In the genomic region with DNA sequence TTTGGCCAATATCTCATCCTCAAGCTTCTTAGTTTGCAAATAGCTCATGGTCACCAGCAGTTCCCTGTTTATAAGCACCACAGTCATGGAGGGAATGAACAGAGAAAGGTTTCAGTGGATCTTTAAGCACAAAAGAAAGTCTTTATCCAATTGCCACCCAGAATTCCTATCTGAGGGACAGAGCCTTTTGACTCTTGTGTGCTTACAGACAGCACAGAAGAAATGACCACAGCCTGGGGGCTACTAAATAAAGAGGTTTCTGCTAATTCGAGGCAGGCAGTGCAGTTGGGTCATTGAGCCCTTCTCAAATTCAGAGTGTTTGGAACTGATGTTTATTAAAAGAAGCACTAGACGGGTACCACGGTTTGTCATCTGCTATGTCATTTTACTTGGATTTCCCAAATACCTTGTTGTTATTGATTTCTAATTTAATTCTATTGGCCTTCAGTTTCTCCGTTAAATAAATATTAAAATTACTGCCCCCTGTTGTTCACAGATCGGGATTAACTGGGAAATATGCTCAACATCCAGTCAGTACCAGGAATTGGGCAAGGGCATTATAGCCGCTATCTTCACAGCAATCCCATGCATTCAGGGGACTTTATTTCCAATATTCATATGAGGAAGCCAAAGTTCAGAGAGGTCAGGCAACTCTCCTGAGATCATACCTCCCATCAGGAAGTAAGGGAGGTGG, we compare ENCODE assay signal across 15 cellular contexts. TPM values are rescaled to one million over a fixed set of nuclear protein-coding genes. Genes with fewer than 3 reads are reported as not detected.
A peak's percentile ranks its signal among the peaks of the same experiment; 100 is the strongest.
DNase-seq lines count a peak whose midpoint lies in the region; ATAC-seq and TF ChIP-seq lines count a peak whose summit lies in the region.
"Had no signal": no experiment of that assay in that cellular context is flagged by ENCODE, and none has a peak within 500 bp of the region (broad histone marks: within the 10 kb centered on the region; RNA-seq: fewer than 3 reads in every experiment).

No MANE protein-coding gene starts in this region.

- peaks cover 81% of the 10 kb centered on the region for H3K4me1 Mint-ChIP-seq in osteocyte (ENCODE audit: unreplicated experiment)
- H3K4me1 Mint-ChIP-seq in CD8-positive, alpha-beta memory T cell: no peaks in the 10 kb centered on the region

- H3K27ac ChIP-seq in right cardiac atrium (ENCODE audit: low read length): peak overlapping the region; percentile 23
- peak overlapping the region; percentile 60 for H3K27ac ChIP-seq in vagina
- H3K27ac ChIP-seq in CD8-positive, alpha-beta memory T cell (ENCODE audit: low read depth, low read length): no peak overlapping the region

- CTCF ChIA-PET in CD8-positive, alpha-beta memory T cell (lab: Charles Lee): no interaction called here

- H3K9me3 ChIP-seq in right cardiac atrium (ENCODE audit: control insufficient read depth, low read length): no peaks in the 10 kb centered on the region
- H3K9me3 ChIP-seq in vagina: no peaks in the 10 kb centered on the region
- H3K9me3 ChIP-seq in CD8-positive, alpha-beta memory T cell (ENCODE audit: low read length): no peaks in the 10 kb centered on the region
- H3K9me3 ChIP-seq: psoas muscle had no signal

- WGBS in right cardiac atrium: 75% methylated on average over 6 of the region's 6 CpGs

- H3K4me3 Mint-ChIP-seq in osteocyte (ENCODE audit: unreplicated experiment): no peak overlapping the region
- no peak overlapping the region for H3K4me3 Mint-ChIP-seq in CD8-positive, alpha-beta memory T cell

- intact Hi-C loops in right cardiac atrium (cut with DNase I) (loop anchor here in 3 of 4 donors (5.0 to 10.0 kb wide), 2 partner anchors 46 to 187 kb away; no protein-coding TSS in a partner anchor), left ventricle myocardium superior (cut with micrococcal nuclease) (no loop called here), vagina (cut with DNase I) (no loop called here)

- no peaks in the 10 kb centered on the region for H3K27me3 Mint-ChIP-seq in osteocyte (ENCODE audit: unreplicated experiment)
- H3K27me3 Mint-ChIP-seq in CD8-positive, alpha-beta memory T cell: peaks cover 3 to 10% of the 10 kb centered on the region in 2 donors

- peak overlapping the region; percentile 91 for H3K27ac Mint-ChIP-seq in osteocyte (ENCODE audit: unreplicated experiment)
- H3K27ac Mint-ChIP-seq in CD8-positive, alpha-beta memory T cell: no peak overlapping the region

- H3K36me3 ChIP-seq in vagina: no peaks in the 10 kb centered on the region
- H3K36me3 ChIP-seq in CD8-positive, alpha-beta memory T cell (ENCODE audit: insufficient read depth, low read length): no peaks in the 10 kb centered on the region

- POLR2A ChIA-PET in CD8-positive, alpha-beta memory T cell (lab: Charles Lee): no interaction called here

- TF ChIP-seq POLR2A in vagina (IDR thresholded peaks at IDR 0.05): no peak

- no peaks in the 10 kb centered on the region for H3K9me3 Mint-ChIP-seq in osteocyte (ENCODE audit: unreplicated experiment)
- H3K9me3 Mint-ChIP-seq in CD8-positive, alpha-beta memory T cell: peaks cover 0 to 2% (median 0%) of the 10 kb centered on the region in 5 donors

- TF ChIP-seq CTCF in fibroblast of the aortic adventitia (IDR thresholded peaks at IDR 0.05; ENCODE audit: insufficient read depth, low read length) (no peak), osteocyte (IDR thresholded peaks at IDR 0.05) (no peak), vagina (IDR thresholded peaks at IDR 0.05) (no peak)

- ATAC-seq in right cardiac atrium: no peak
- ATAC-seq in left ventricle myocardium superior: no peak
- no peak for ATAC-seq in HG02571 (IDR thresholded peaks at IDR 0.05; ENCODE audit: unreplicated experiment)

- no peak for DNase-seq in right cardiac atrium
- DNase-seq in left ventricle myocardium superior: no peak
- no peak for DNase-seq in fibroblast of the aortic adventitia (ENCODE audit: low read depth)
- no peak for DNase-seq in osteocyte (ENCODE audit: extremely low spot score, unreplicated experiment)
- no peak for DNase-seq in vagina (ENCODE audit: extremely low spot score in 2 of 2)
- DNase-seq in CD8-positive, alpha-beta memory T cell: no peak
- no peak for DNase-seq in NCI-H1417 (lab: John Stamatoyannopoulos, UW)
- DNase-seq: activated effector memory CD4-positive, alpha-beta T cell treated with anti-CD3 and anti-CD28 coated beads, Interleukin-2, amount 50 U/mL, for 16 hours; effector memory CD4-positive, alpha-beta T cell; islet precursor cell; OCI-M1; psoas muscle; stimulated activated CD4-positive, alpha-beta T cell treated with anti-CD3 and anti-CD28 coated beads, Interleukin-1b, Interleukin-23, amount 100 ng/mL, for 48 hours had no signal

- no peaks in the 10 kb centered on the region for H3K27me3 ChIP-seq in right cardiac atrium (ENCODE audit: control insufficient read depth, insufficient read depth)
- no peaks in the 10 kb centered on the region for H3K27me3 ChIP-seq in vagina
- no peaks in the 10 kb centered on the region for H3K27me3 ChIP-seq in CD8-positive, alpha-beta memory T cell (ENCODE audit: insufficient read depth, low read length, poor library complexity, severe bottlenecking)

- peaks cover 24% of the 10 kb centered on the region for H3K4me1 ChIP-seq in right cardiac atrium (ENCODE audit: control insufficient read depth, insufficient read depth, low read length)
- peaks cover 97% of the 10 kb centered on the region for H3K4me1 ChIP-seq in vagina
- no peaks in the 10 kb centered on the region for H3K4me1 ChIP-seq in CD8-positive, alpha-beta memory T cell (ENCODE audit: insufficient read depth, low read length)

- no peaks in the 10 kb centered on the region for H3K36me3 Mint-ChIP-seq in osteocyte (ENCODE audit: unreplicated experiment)
- peaks cover 0 to 2% (median 0%) of the 10 kb centered on the region in 3 donors for H3K36me3 Mint-ChIP-seq in CD8-positive, alpha-beta memory T cell

- H3K4me3 ChIP-seq in right cardiac atrium (ENCODE audit: low read length) (no peak overlapping the region), fibroblast of the aortic adventitia (ENCODE audit: low read depth, low read length) (peak overlapping the region; percentile 15), vagina (peak overlapping the region in 1 of 2 donors; percentile 12)
- H3K4me3 ChIP-seq in CD8-positive, alpha-beta memory T cell (ENCODE audit: low read length): no peak overlapping the region
- H3K4me3 ChIP-seq: psoas muscle had no signal

RNA-seq across cellular contexts. Expression of a gene that starts 3.6 kb away (rescaled TPM):
- 10 to 100 TPM; 10.6 to 15.2 (median 11.8) TPM for total RNA-seq in right cardiac atrium
- 2.3 TPM for polyA plus RNA-seq in right cardiac atrium
- 4.1 TPM for total RNA-seq in left ventricle myocardium superior
- 22.0 and 45.1 TPM in 2 replicates for total RNA-seq in fibroblast of the aortic adventitia (ENCODE audit: low replicate concordance)
- 24.7 and 25.2 TPM in 2 replicates for total RNA-seq in osteocyte
- 39.3 TPM for total RNA-seq in vagina
- not detected for total RNA-seq in CD8-positive, alpha-beta memory T cell
- not detected for polyA plus RNA-seq in CD8-positive, alpha-beta memory T cell
- total RNA-seq: activated CD8-positive, alpha-beta memory T cell treated with anti-CD3 and anti-CD28 coated beads for 36 hours had no signal

Comparison
In these comparisons a context has a peak if more than half of its experiments do, and no peak if none do; other contexts are left out.
1. intact Hi-C loops: an anchor here in right cardiac atrium (5.0 to 10.0 kb wide); none called in left ventricle myocardium superior and vagina.